14 cellular contexts compared by ENCODE assay signal in genomic region chr2:231928481-231928880, GRCh38. TPM values are rescaled to one million over a fixed set of nuclear protein-coding genes. Genes with fewer than 3 reads are reported as not detected.
DNase-seq lines count a peak whose midpoint lies in the region; ATAC-seq and TF ChIP-seq lines count a peak whose summit lies in the region.
"Had no signal": no experiment of that assay in that cellular context is flagged by ENCODE, and none has a peak within 500 bp of the region (broad histone marks: within the 10 kb centered on the region; RNA-seq: fewer than 3 reads in every experiment).

No MANE protein-coding gene starts in this region.

- H3F3A ChIP-seq in Loucy (ENCODE audit: low read depth): no peaks in the 10 kb centered on the region

- H3K9ac ChIP-seq in Loucy (ENCODE audit: low read depth, low read length, poor library complexity, severe bottlenecking): no peak overlapping the region

- H3K36me3 ChIP-seq in Loucy (ENCODE audit: insufficient read depth, low read length) (no peaks in the 10 kb centered on the region), body of pancreas (replicated peaks in 1 of 2; ENCODE audit: insufficient read depth in 1 of 2, low read depth in 2 of 2) (no peaks in the 10 kb centered on the region)

- H3K27me3 ChIP-seq in Loucy (ENCODE audit: insufficient read depth, low read length, poor library complexity, severe bottlenecking): peaks cover 11% of the 10 kb centered on the region
- peaks cover 0 to 25% of the 10 kb centered on the region in 2 donors for H3K27me3 ChIP-seq in body of pancreas

- no peak overlapping the region for H2AFZ ChIP-seq in Loucy (ENCODE audit: low read length)

- no peak overlapping the region for H3K4me2 ChIP-seq in Loucy (ENCODE audit: low read depth, low read length, poor library complexity, severe bottlenecking)

- no peak for TF ChIP-seq POLR2A in body of pancreas (IDR thresholded peaks at IDR 0.05)

- no peaks in the 10 kb centered on the region for H3K9me2 ChIP-seq in Loucy (replicated peaks; ENCODE audit: low read depth, low read length)

- TF ChIP-seq CTCF in Loucy (conservative IDR thresholded peaks at IDR 0.05; ENCODE audit: low read length) (0 out of 2 replicates have a peak, but pooled peaks have one; percentile 11), epithelial cell of proximal tubule (conservative IDR thresholded peaks at IDR 0.05; ENCODE audit: low read depth, low read length) (peak; percentile 36), body of pancreas (IDR thresholded peaks at IDR 0.05) (no peak)

- 62 to 79% methylated on average over 4 to 5 of the region's 5 CpGs for WGBS in body of pancreas, 2 donors

- no peak for ATAC-seq in body of pancreas

- H3K79me2 ChIP-seq in Loucy (ENCODE audit: insufficient read depth, low read length): no peaks in the 10 kb centered on the region

- DNase-seq in DMS53 (lab: John Stamatoyannopoulos, UW): peak; percentile 10
- no peak for DNase-seq in DMS53 treated with DMSO at 0.1 percent for 48 hours (lab: John Stamatoyannopoulos, UW; ENCODE audit: unreplicated experiment)
- DNase-seq in epithelial cell of proximal tubule (ENCODE audit: low read depth): no peak
- peak; percentile 42 for DNase-seq in retina
- DNase-seq in NCI-H1092 treated with DMSO at 0.1 percent for 48 hours (lab: John Stamatoyannopoulos, UW): no peak
- no peak for DNase-seq in anterior cingulate cortex (lab: John Stamatoyannopoulos, UW)
- no peak for DNase-seq in body of pancreas
- DNase-seq: 8988T, amniotic stem cell, DMS79, Karpas-422, NCI-H2171 treated with DMSO at 0.1 percent for 48 hours had no signal

- no peaks in the 10 kb centered on the region for H3K9me3 ChIP-seq in Loucy (ENCODE audit: insufficient read depth, low read depth, low read length)
- H3K9me3 ChIP-seq in body of pancreas: no peaks in the 10 kb centered on the region

- H3K4me3 ChIP-seq in Loucy (ENCODE audit: low read length, poor library complexity, severe bottlenecking) (no peak overlapping the region), epithelial cell of proximal tubule (ENCODE audit: low read depth, low read length) (no peak overlapping the region), body of pancreas (no peak overlapping the region)

- H3K27ac ChIP-seq in body of pancreas: no peak overlapping the region
- H3K27ac ChIP-seq: RWPE1 had no signal

- intact Hi-C loops in body of pancreas (cut with DNase I): loop anchor here (5.0 to 10.0 kb wide), 2 partner anchors 399 to 506 kb away; no protein-coding TSS in a partner anchor

- H3K4me1 ChIP-seq in Loucy (ENCODE audit: insufficient read depth, low read length, poor library complexity, severe bottlenecking): peaks cover 13% of the 10 kb centered on the region
- H3K4me1 ChIP-seq in body of pancreas: peaks cover 26% of the 10 kb centered on the region

- no peaks in the 10 kb centered on the region for H4K20me1 ChIP-seq in Loucy (ENCODE audit: insufficient read depth, low read length, poor library complexity, severe bottlenecking)

RNA-seq across cellular contexts. Expression of gene NPPC, which starts 2.3 kb away (rescaled TPM):
- total RNA-seq in epithelial cell of proximal tubule: not detected in 2 replicates
- total RNA-seq in body of pancreas: 1 to 10 TPM in 1 of 2 donors, not detected in 1; 1.3 TPM

RNA-seq across cellular contexts. Expression of gene DIS3L2, which starts 33.0 kb away (rescaled TPM):
- total RNA-seq in epithelial cell of proximal tubule (23.9 and 31.6 TPM in 2 replicates), body of pancreas (100 to 1,000 TPM in 1 of 2 donors, 10 to 100 TPM in 1; 27.8 to 113 TPM)

Comparison
In these comparisons a context has a peak if more than half of its experiments do, and no peak if none do; other contexts are left out.
1. DNase-seq: peak in DMS53 (single experiment) and retina (single experiment); none in DMS53 treated with DMSO at 0.1 percent for 48 hours (single experiment), epithelial cell of proximal tubule (single experiment), NCI-H1092 treated with DMSO at 0.1 percent for 48 hours (single experiment), anterior cingulate cortex (0 of 58) and body of pancreas (0 of 4).
2. CTCF ChIP-seq: peak in Loucy (single experiment) and epithelial cell of proximal tubule (single experiment); none in body of pancreas (0 of 7).